In the genomic region with DNA sequence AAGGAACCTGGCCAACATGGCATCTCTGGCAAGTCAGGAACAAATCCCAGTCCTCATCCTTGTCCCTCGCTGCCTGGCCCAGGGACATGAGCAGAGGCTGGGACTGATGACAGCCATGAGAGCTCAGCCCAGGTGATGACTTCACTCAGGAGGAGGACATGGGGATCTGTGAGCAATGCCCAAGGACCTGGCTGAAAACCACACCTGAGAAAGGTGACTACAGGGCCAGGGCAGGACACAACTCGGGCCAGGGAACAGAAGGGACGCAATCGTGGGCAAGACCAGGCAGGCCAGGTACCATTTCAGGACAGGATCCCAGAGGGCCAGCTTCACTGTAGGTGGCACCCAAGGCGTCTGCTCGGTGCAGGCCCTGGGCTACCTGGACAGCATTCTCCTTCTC, we compare ENCODE assay signal across 17 cellular contexts.
"Had no signal": no experiment of that assay in that cellular context is flagged by ENCODE, and none has a peak within 500 bp of the region (broad histone marks: within the 10 kb centered on the region; RNA-seq: fewer than 3 reads in every experiment).

No MANE protein-coding gene starts in this region.

- H3K4me1 Mint-ChIP-seq: endodermal cell had no signal

- DNase-seq: activated CD4-positive, alpha-beta memory T cell treated with anti-CD3 and anti-CD28 coated beads for 36 hours; activated CD8-positive, alpha-beta memory T cell treated with anti-CD3 and anti-CD28 coated beads, Interleukin-2, amount 50 U/mL, for 48 hours; activated naive CD4-positive, alpha-beta T cell treated with Interleukin-2 at 50 U/mL for 16 hours; dorsolateral prefrontal cortex; erythroblast; naive B cell; retina; stimulated activated CD4-positive, alpha-beta T cell treated with anti-CD3 and anti-CD28 coated beads, Interleukin-12 subunit alpha, Interleukin-12 subunit beta, amount 100 ng/mL, for 4 hours; stimulated activated CD4-positive, alpha-beta T cell treated with anti-CD3 and anti-CD28 coated beads, Interleukin-2, amount 100 ng/mL, for 24 hours; stimulated activated naive CD4-positive, alpha-beta T cell; T-cell; T1000; testis had no signal

- H3K9me3 Mint-ChIP-seq: activated CD4-positive, alpha-beta memory T cell treated with anti-CD3 and anti-CD28 coated beads for 36 hours; T-cell had no signal

- H3K4me1 ChIP-seq: testis had no signal

- H3K27me3 Mint-ChIP-seq: activated CD4-positive, alpha-beta memory T cell treated with anti-CD3 and anti-CD28 coated beads for 36 hours; naive B cell; T-cell had no signal

- H3K27ac ChIP-seq: cardiac muscle cell, dorsolateral prefrontal cortex, SK-N-MC, testis had no signal

- H3K4me3 Mint-ChIP-seq: activated CD4-positive, alpha-beta memory T cell treated with anti-CD3 and anti-CD28 coated beads for 36 hours; endodermal cell; T-cell had no signal

- H3K9me3 ChIP-seq: testis had no signal

- ATAC-seq: activated CD4-positive, CD25-positive, alpha-beta regulatory T cell treated with anti-CD3 and anti-CD28 coated beads, Interleukin-2, amount 50 U/mL, for 24 hours; T-cell had no signal

- H3K4me3 ChIP-seq: cardiac muscle cell, dorsolateral prefrontal cortex, SK-N-MC, testis had no signal

- H3K27me3 ChIP-seq: cardiac muscle cell, dorsolateral prefrontal cortex, testis had no signal

- H3K36me3 ChIP-seq: cardiac muscle cell had no signal

- H3K27ac Mint-ChIP-seq: endodermal cell, T-cell had no signal
